ENCODE assay signal across 6 cellular contexts in the genomic region with DNA sequence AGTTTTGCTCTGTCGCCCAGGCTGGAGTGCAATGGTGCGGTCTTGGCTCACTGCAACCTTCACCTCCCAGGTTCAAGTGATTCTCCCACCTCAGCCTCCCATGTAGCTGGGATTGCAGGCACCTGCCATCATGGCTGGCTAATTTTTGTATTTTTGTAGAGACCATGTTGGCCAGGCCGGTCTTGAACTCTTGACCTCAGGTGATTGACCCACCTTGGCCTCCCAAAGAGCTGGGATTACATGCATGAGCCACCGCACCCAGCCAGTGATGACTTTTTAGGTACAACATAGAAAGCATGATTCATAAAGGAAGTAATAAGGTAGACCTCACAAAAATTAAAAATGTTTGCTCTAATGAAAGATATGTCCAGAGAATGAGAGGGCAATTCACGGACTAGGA.
DNase-seq lines count a peak whose midpoint lies in the region; ATAC-seq lines count a peak whose summit lies in the region.
"Not testable (repeated sequence)": the region's sequence is repeated elsewhere in the genome, so short reads cannot be mapped to it uniquely, and the experiment has no call there.

No MANE protein-coding gene starts in this region.

- H3K9me3 Mint-ChIP-seq in activated CD4-positive, alpha-beta T cell treated with anti-CD3 and anti-CD28 coated beads for 36 hours (ENCODE audit: low read depth); activated CD8-positive, alpha-beta T cell treated with anti-CD3 and anti-CD28 coated beads, Interleukin-2, amount 10 ng/mL, durations not matched to agents 7 days and 5 days (ENCODE audit: insufficient read depth): not testable (repeated sequence)
- H3K9me3 Mint-ChIP-seq in activated naive CD4-positive, alpha-beta T cell treated with anti-CD3 and anti-CD28 coated beads for 36 hours: peaks cover 14% of the 10 kb centered on the region
- H3K9me3 Mint-ChIP-seq in activated naive CD8-positive, alpha-beta T cell treated with anti-CD3 and anti-CD28 coated beads, Interleukin-2, amount 50 U/mL, for 24 hours: peaks cover 13% of the 10 kb centered on the region
- H3K9me3 Mint-ChIP-seq in stimulated activated naive B cell treated with anti-CD40 and anti-IgM and Interleukin-4, amounts not matched to agents 10 μg/mL and 1 μg/mL and 100 μg/mL, for 72 hours: peaks cover 3 to 17% of the 10 kb centered on the region in 2 donors

- CTCF ChIA-PET in activated CD4-positive, alpha-beta T cell treated with anti-CD3 and anti-CD28 coated beads for 36 hours (lab: Charles Lee); activated CD8-positive, alpha-beta T cell treated with anti-CD3 and anti-CD28 coated beads, Interleukin-2, amount 10 ng/mL, durations not matched to agents 7 days and 5 days (lab: Charles Lee); activated naive CD4-positive, alpha-beta T cell treated with anti-CD3 and anti-CD28 coated beads for 36 hours (lab: Charles Lee): not testable (repeated sequence)

- H3K27ac Mint-ChIP-seq in activated CD4-positive, alpha-beta T cell treated with anti-CD3 and anti-CD28 coated beads for 36 hours; activated CD8-positive, alpha-beta T cell treated with anti-CD3 and anti-CD28 coated beads, Interleukin-2, amount 10 ng/mL, durations not matched to agents 7 days and 5 days; activated naive CD4-positive, alpha-beta T cell treated with anti-CD3 and anti-CD28 coated beads for 36 hours; activated naive CD8-positive, alpha-beta T cell treated with anti-CD3 and anti-CD28 coated beads, Interleukin-2, amount 50 U/mL, for 24 hours; stimulated activated naive B cell treated with anti-CD40 and anti-IgM and Interleukin-4, amounts not matched to agents 10 μg/mL and 1 μg/mL and 100 μg/mL, for 72 hours: not testable (repeated sequence)

- intact Hi-C loops in activated CD4-positive, alpha-beta T cell treated with anti-CD3 and anti-CD28 coated beads for 36 hours (cut with DNase I, micrococcal nuclease): loop anchor here in 1 of 2 experiments (10.0 kb wide), 1 partner anchor 815 kb away; no protein-coding TSS in a partner anchor
- intact Hi-C loops in activated naive CD4-positive, alpha-beta T cell treated with anti-CD3 and anti-CD28 coated beads for 36 hours (cut with micrococcal nuclease): loop anchor here (5.0 kb wide), 1 partner anchor 813 kb away; no protein-coding TSS in a partner anchor

- DNase-seq in activated CD4-positive, alpha-beta T cell treated with anti-CD3 and anti-CD28 coated beads for 36 hours: peak; percentile 12
- DNase-seq in activated CD8-positive, alpha-beta T cell treated with anti-CD3 and anti-CD28 coated beads, Interleukin-2, amount 10 ng/mL, durations not matched to agents 7 days and 5 days: peak; percentile 21
- DNase-seq in activated naive CD4-positive, alpha-beta T cell treated with anti-CD3 and anti-CD28 coated beads for 36 hours: peak; percentile 4
- peak; percentile 2 for DNase-seq in activated naive CD8-positive, alpha-beta T cell treated with anti-CD3 and anti-CD28 coated beads, Interleukin-2, amount 50 U/mL, for 24 hours
- DNase-seq in left kidney (ENCODE audit: low read depth, low spot score): peak; percentile 9
- not testable (repeated sequence) for DNase-seq in stimulated activated naive B cell treated with anti-CD40 and anti-IgM and Interleukin-4, amounts not matched to agents 10 μg/mL and 1 μg/mL and 100 μg/mL, for 72 hours

- H3K27me3 Mint-ChIP-seq in activated CD4-positive, alpha-beta T cell treated with anti-CD3 and anti-CD28 coated beads for 36 hours; activated CD8-positive, alpha-beta T cell treated with anti-CD3 and anti-CD28 coated beads, Interleukin-2, amount 10 ng/mL, durations not matched to agents 7 days and 5 days (ENCODE audit: low read depth); activated naive CD4-positive, alpha-beta T cell treated with anti-CD3 and anti-CD28 coated beads for 36 hours (ENCODE audit: low read depth); activated naive CD8-positive, alpha-beta T cell treated with anti-CD3 and anti-CD28 coated beads, Interleukin-2, amount 50 U/mL, for 24 hours; stimulated activated naive B cell treated with anti-CD40 and anti-IgM and Interleukin-4, amounts not matched to agents 10 μg/mL and 1 μg/mL and 100 μg/mL, for 72 hours: not testable (repeated sequence)

- not testable (repeated sequence) for ATAC-seq in activated CD4-positive, alpha-beta T cell treated with anti-CD3 and anti-CD28 coated beads for 36 hours
- peak; percentile 55 for ATAC-seq in activated CD8-positive, alpha-beta T cell treated with anti-CD3 and anti-CD28 coated beads, Interleukin-2, amount 10 ng/mL, durations not matched to agents 7 days and 5 days
- peak; percentile 15 for ATAC-seq in activated naive CD8-positive, alpha-beta T cell treated with anti-CD3 and anti-CD28 coated beads, Interleukin-2, amount 50 U/mL, for 24 hours
- peak; percentile 31 to 41 for ATAC-seq in stimulated activated naive B cell treated with anti-CD40 and anti-IgM and Interleukin-4, amounts not matched to agents 10 μg/mL and 1 μg/mL and 100 μg/mL, for 72 hours (replicated peaks)

- POLR2A ChIA-PET in activated CD4-positive, alpha-beta T cell treated with anti-CD3 and anti-CD28 coated beads for 36 hours (lab: Charles Lee); activated CD8-positive, alpha-beta T cell treated with anti-CD3 and anti-CD28 coated beads, Interleukin-2, amount 10 ng/mL, durations not matched to agents 7 days and 5 days (lab: Charles Lee): not testable (repeated sequence)

- not testable (repeated sequence) for H3K4me1 Mint-ChIP-seq in activated CD4-positive, alpha-beta T cell treated with anti-CD3 and anti-CD28 coated beads for 36 hours; activated CD8-positive, alpha-beta T cell treated with anti-CD3 and anti-CD28 coated beads, Interleukin-2, amount 10 ng/mL, durations not matched to agents 7 days and 5 days (ENCODE audit: low read depth); activated naive CD4-positive, alpha-beta T cell treated with anti-CD3 and anti-CD28 coated beads for 36 hours (ENCODE audit: low read depth); activated naive CD8-positive, alpha-beta T cell treated with anti-CD3 and anti-CD28 coated beads, Interleukin-2, amount 50 U/mL, for 24 hours; stimulated activated naive B cell treated with anti-CD40 and anti-IgM and Interleukin-4, amounts not matched to agents 10 μg/mL and 1 μg/mL and 100 μg/mL, for 72 hours

- not testable (repeated sequence) for H3K36me3 Mint-ChIP-seq in activated CD4-positive, alpha-beta T cell treated with anti-CD3 and anti-CD28 coated beads for 36 hours (ENCODE audit: low read depth); activated CD8-positive, alpha-beta T cell treated with anti-CD3 and anti-CD28 coated beads, Interleukin-2, amount 10 ng/mL, durations not matched to agents 7 days and 5 days (ENCODE audit: low read depth); activated naive CD4-positive, alpha-beta T cell treated with anti-CD3 and anti-CD28 coated beads for 36 hours (ENCODE audit: low read depth); activated naive CD8-positive, alpha-beta T cell treated with anti-CD3 and anti-CD28 coated beads, Interleukin-2, amount 50 U/mL, for 24 hours (ENCODE audit: low read depth); stimulated activated naive B cell treated with anti-CD40 and anti-IgM and Interleukin-4, amounts not matched to agents 10 μg/mL and 1 μg/mL and 100 μg/mL, for 72 hours

- not testable (repeated sequence) for H3K4me3 Mint-ChIP-seq in activated CD4-positive, alpha-beta T cell treated with anti-CD3 and anti-CD28 coated beads for 36 hours; activated CD8-positive, alpha-beta T cell treated with anti-CD3 and anti-CD28 coated beads, Interleukin-2, amount 10 ng/mL, durations not matched to agents 7 days and 5 days; activated naive CD4-positive, alpha-beta T cell treated with anti-CD3 and anti-CD28 coated beads for 36 hours; activated naive CD8-positive, alpha-beta T cell treated with anti-CD3 and anti-CD28 coated beads, Interleukin-2, amount 50 U/mL, for 24 hours; stimulated activated naive B cell treated with anti-CD40 and anti-IgM and Interleukin-4, amounts not matched to agents 10 μg/mL and 1 μg/mL and 100 μg/mL, for 72 hours
